ENCODE assay signal across 8 cellular contexts in the genomic region with DNA sequence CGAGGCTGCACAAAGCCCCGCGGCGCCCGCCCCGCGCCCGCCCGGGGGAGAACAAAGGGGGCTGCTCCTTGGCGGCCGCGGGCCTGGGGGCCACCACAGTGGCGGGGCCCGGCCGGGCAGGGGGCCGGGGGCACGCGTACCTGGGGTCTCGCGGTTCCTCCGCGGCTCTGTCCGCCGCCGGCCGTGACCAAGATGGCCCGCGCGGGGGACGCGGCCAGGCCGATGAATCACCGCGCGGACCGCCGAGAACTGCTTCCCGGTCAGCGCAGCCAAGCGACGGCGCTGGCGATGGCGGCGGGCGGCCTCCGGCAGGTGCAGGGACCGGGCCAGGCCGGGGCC. TPM values are rescaled to one million over a fixed set of nuclear protein-coding genes. Genes with fewer than 3 reads are reported as not detected.
A peak's percentile ranks its signal among the peaks of the same experiment; 100 is the strongest.
DNase-seq lines count a peak whose midpoint lies in the region; ATAC-seq, FAIRE-seq and TF ChIP-seq lines count a peak whose summit lies in the region.

TSS of gene RTL6 (minus strand) at position 330 of the 339 bp plus-strand sequence. CDS start 677 bp downstream, outside the sequence.

- no peaks in the 10 kb centered on the region for H3K9me3 ChIP-seq in CD8-positive, alpha-beta memory T cell (ENCODE audit: low read length)
- no peaks in the 10 kb centered on the region for H3K9me3 ChIP-seq in uterus

- peak within 1 kb of the TSS; percentile 82 to 92 (median 86) for H3K4me3 Mint-ChIP-seq in CD8-positive, alpha-beta memory T cell
- H3K4me3 Mint-ChIP-seq in dendritic cell treated with granulocyte-macrophage colony-stimulating factor and Interleukin-4, amounts not matched to agents 40 ng/mL and 50 ng/mL, for 4 days, result peak within 1 kb of the TSS; percentile 78

- FAIRE-seq in urothelium cell line (lab: Jason Lieb, UNC), result no peak

- POLR2A ChIA-PET in CD8-positive, alpha-beta memory T cell (lab: Charles Lee), result no interaction called here

- TF ChIP-seq CTCF in NB4 (IDR thresholded peaks at IDR 0.05; ENCODE audit: low read depth, low read length), result no peak
- TF ChIP-seq CTCF in uterus (IDR thresholded peaks at IDR 0.05), result no peak

- no peaks in the 10 kb centered on the region for H3K27me3 ChIP-seq in CD8-positive, alpha-beta memory T cell (ENCODE audit: insufficient read depth, low read length, poor library complexity, severe bottlenecking)
- H3K27me3 ChIP-seq in uterus, result no peaks in the 10 kb centered on the region

- H3K36me3 ChIP-seq in CD8-positive, alpha-beta memory T cell (ENCODE audit: insufficient read depth, low read length), result no peaks in the 10 kb centered on the region
- no peaks in the 10 kb centered on the region for H3K36me3 ChIP-seq in uterus

- no peak for DNase-seq in CD8-positive, alpha-beta memory T cell
- DNase-seq in NB4 (ENCODE audit: low read depth), result no peak
- no peak for DNase-seq in mucosa of gallbladder (ENCODE audit: low spot score)
- DNase-seq in uterus, result no peak
- DNase-seq in urothelium cell line (ENCODE audit: low spot score), result no peak

- ATAC-seq in GM21381 (IDR thresholded peaks at IDR 0.05; ENCODE audit: unreplicated experiment) (no peak), HG02623 (IDR thresholded peaks at IDR 0.05; ENCODE audit: unreplicated experiment) (no peak)

- TF ChIP-seq POLR2A in NB4 (IDR thresholded peaks at IDR 0.05; ENCODE audit: extremely low read depth, insufficient read length) (no peak), uterus (IDR thresholded peaks at IDR 0.05) (peak in 1 of 2 donors; percentile 48)

- H3K4me1 ChIP-seq in CD8-positive, alpha-beta memory T cell (ENCODE audit: insufficient read depth, low read length), result peaks cover 36% of the 10 kb centered on the region
- no peaks in the 10 kb centered on the region for H3K4me1 ChIP-seq in uterus

- peak within 1 kb of the TSS; percentile 74 for H3K27ac ChIP-seq in CD8-positive, alpha-beta memory T cell (ENCODE audit: low read depth, low read length)
- peak within 1 kb of the TSS; percentile 90 to 92 for H3K27ac ChIP-seq in uterus

- peaks cover 45 to 55% (median 49%) of the 10 kb centered on the region in 3 donors for H3K4me1 Mint-ChIP-seq in CD8-positive, alpha-beta memory T cell
- H3K4me1 Mint-ChIP-seq in dendritic cell treated with granulocyte-macrophage colony-stimulating factor and Interleukin-4, amounts not matched to agents 40 ng/mL and 50 ng/mL, for 4 days (ENCODE audit: low read depth), result peaks cover 31% of the 10 kb centered on the region

- H3K4me3 ChIP-seq in CD8-positive, alpha-beta memory T cell (ENCODE audit: low read length), result peak within 1 kb of the TSS; percentile 42
- H3K4me3 ChIP-seq in NB4 (ENCODE audit: low read depth, low read length), result peak within 1 kb of the TSS; percentile 44
- peak within 1 kb of the TSS; percentile 62 to 91 for H3K4me3 ChIP-seq in uterus

- H3K36me3 Mint-ChIP-seq in CD8-positive, alpha-beta memory T cell, result peaks cover 4 to 36% (median 7%) of the 10 kb centered on the region in 3 donors
- H3K36me3 Mint-ChIP-seq in dendritic cell treated with granulocyte-macrophage colony-stimulating factor and Interleukin-4, amounts not matched to agents 40 ng/mL and 50 ng/mL, for 4 days (ENCODE audit: low read depth), result peaks cover 22% of the 10 kb centered on the region

- peaks cover 3% of the 10 kb centered on the region in 2 donors for H3K27me3 Mint-ChIP-seq in CD8-positive, alpha-beta memory T cell
- peaks cover 6% of the 10 kb centered on the region for H3K27me3 Mint-ChIP-seq in dendritic cell treated with granulocyte-macrophage colony-stimulating factor and Interleukin-4, amounts not matched to agents 40 ng/mL and 50 ng/mL, for 4 days

- CTCF ChIA-PET in CD8-positive, alpha-beta memory T cell (lab: Charles Lee), result no interaction called here

- peaks cover 0 to 6% (median 2%) of the 10 kb centered on the region in 5 donors for H3K9me3 Mint-ChIP-seq in CD8-positive, alpha-beta memory T cell
- peaks cover 17% of the 10 kb centered on the region for H3K9me3 Mint-ChIP-seq in dendritic cell treated with granulocyte-macrophage colony-stimulating factor and Interleukin-4, amounts not matched to agents 40 ng/mL and 50 ng/mL, for 4 days

- intact Hi-C loops in dendritic cell treated with granulocyte-macrophage colony-stimulating factor and Interleukin-4, amounts not matched to agents 40 ng/mL and 50 ng/mL, for 4 days (cut with micrococcal nuclease), result no loop called here
- intact Hi-C loops in uterus (cut with DNase I; ENCODE audit: low total_unique reads), result no loop called here

- H3K27ac Mint-ChIP-seq in CD8-positive, alpha-beta memory T cell, result peak within 1 kb of the TSS; percentile 85 to 97 (median 93)
- H3K27ac Mint-ChIP-seq in dendritic cell treated with granulocyte-macrophage colony-stimulating factor and Interleukin-4, amounts not matched to agents 40 ng/mL and 50 ng/mL, for 4 days, result peak within 1 kb of the TSS; percentile 77

RNA-seq across cellular contexts. Expression of gene RTL6, which starts in this region (rescaled TPM):
- 10 to 100 TPM; 16.3 to 16.4 TPM for total RNA-seq in CD8-positive, alpha-beta memory T cell
- polyA plus RNA-seq in CD8-positive, alpha-beta memory T cell, result 18.5 TPM
- total RNA-seq in mucosa of gallbladder (38.5 TPM), uterus (10 to 100 TPM; 24.7 to 43.3 (median 36.6) TPM)
